Comparison of ENCODE assay signal across 8 cellular contexts in genomic region chr3:194070220-194070633, GRCh38.
A peak's percentile ranks its signal among the peaks of the same experiment; 100 is the strongest.
DNase-seq lines count a peak whose midpoint lies in the region; ATAC-seq and TF ChIP-seq lines count a peak whose summit lies in the region.

No MANE protein-coding gene starts in this region.

- H3K27me3 Mint-ChIP-seq in GM23338 (ENCODE audit: insufficient read depth, low read depth, poor library complexity), result peaks cover 25% of the 10 kb centered on the region
- peaks cover 6 to 32% of the 10 kb centered on the region in 2 donors for H3K27me3 Mint-ChIP-seq in T-cell

- TF ChIP-seq CTCF in GM23338 (conservative IDR thresholded peaks at IDR 0.05; ENCODE audit: low read depth in 2 of 2), result no peak
- no peak for TF ChIP-seq CTCF in foreskin fibroblast (IDR thresholded peaks at IDR 0.05; ENCODE audit: low read depth, low read length)

- H3K79me2 ChIP-seq in GM23338 (replicated peaks; ENCODE audit: insufficient read depth), result no peaks in the 10 kb centered on the region

- POLR2A ChIA-PET in T-cell (lab: Charles Lee), result interaction anchor here in 1 of 2 donors (0.5 kb wide), 1 partner anchor 11 kb away, joined by 3 read pairs; no protein-coding TSS in a partner anchor

- peaks cover 16% of the 10 kb centered on the region; the same call in 1 of the 3 replicates for H3K36me3 Mint-ChIP-seq in GM23338 (ENCODE audit: low read depth)
- H3K36me3 Mint-ChIP-seq in T-cell, result no peaks in the 10 kb centered on the region

- H3K27ac Mint-ChIP-seq in GM23338, result no peak overlapping the region
- H3K27ac Mint-ChIP-seq in T-cell, result no peak overlapping the region

- H3K9ac ChIP-seq in skeletal muscle satellite cell (ENCODE audit: low read depth, low read length), result peak overlapping the region; percentile 81

- H3K4me1 ChIP-seq in GM23338 (ENCODE audit: insufficient read depth), result no peaks in the 10 kb centered on the region; the same call in 1 of the 2 replicates
- peaks cover 16% of the 10 kb centered on the region for H3K4me1 ChIP-seq in skeletal muscle satellite cell (ENCODE audit: control insufficient read depth, insufficient read depth, low read length)

- H3K4me3 ChIP-seq in GM23338, result peak overlapping the region; percentile 57
- H3K4me3 ChIP-seq in foreskin fibroblast (ENCODE audit: low read depth in 1 of 2, low read length in 2 of 2), result peak overlapping the region; percentile 37 to 40
- peak overlapping the region; percentile 74 for H3K4me3 ChIP-seq in skeletal muscle satellite cell (ENCODE audit: low read length)

- H3K9me2 ChIP-seq in GM23338 (ENCODE audit: insufficient read depth), result peaks cover 4% of the 10 kb centered on the region; the same call in 1 of the 2 replicates

- H3K4me1 Mint-ChIP-seq in GM23338 (peaks cover 8% of the 10 kb centered on the region), T-cell (peaks cover 4 to 16% (median 10%) of the 10 kb centered on the region in 3 donors)

- H3K9me3 ChIP-seq in skeletal muscle satellite cell (replicated peaks; ENCODE audit: low read length), result no peaks in the 10 kb centered on the region

- 0 out of 2 replicates have a peak, but pooled peaks cover 5% of the 10 kb centered on the region for H3K36me3 ChIP-seq in GM23338 (ENCODE audit: insufficient read depth)
- H3K36me3 ChIP-seq in skeletal muscle satellite cell (ENCODE audit: insufficient read depth, low read length), result no peaks in the 10 kb centered on the region

- CTCF ChIA-PET in T-cell (lab: Charles Lee), result no interaction called here

- H3K4me3 Mint-ChIP-seq in GM23338 (peak overlapping the region; percentile 66), T-cell (peak overlapping the region; percentile 68 to 76 (median 74))

- H4K20me1 ChIP-seq in GM23338 (replicated peaks; ENCODE audit: insufficient read depth), result no peaks in the 10 kb centered on the region

- H3K9me3 Mint-ChIP-seq in GM23338, result peaks cover 24% of the 10 kb centered on the region
- H3K9me3 Mint-ChIP-seq in T-cell, result peaks cover 0 to 8% (median 0%) of the 10 kb centered on the region in 3 donors

- no peak for ATAC-seq in GM23338
- ATAC-seq in T-cell (replicated peaks in 1 of 4), result no peak
- no peak for ATAC-seq in GM19351 (IDR thresholded peaks at IDR 0.05; ENCODE audit: unreplicated experiment)

- no peak overlapping the region for H3K27ac ChIP-seq in GM23338 (ENCODE audit: low read depth)

- 0 out of 2 replicates have a peak, but pooled peaks cover 7% of the 10 kb centered on the region for H3F3A ChIP-seq in GM23338 (replicated peaks; ENCODE audit: low read depth)

- H3K27me3 ChIP-seq in GM23338 (ENCODE audit: insufficient read depth) (peaks cover 43% of the 10 kb centered on the region), skeletal muscle satellite cell (ENCODE audit: control insufficient read depth, insufficient read depth, low read length) (peaks cover 10% of the 10 kb centered on the region)

- DNase-seq in GM23338 (ENCODE audit: low spot score), result peak; percentile 53
- DNase-seq in T-cell, result no peak
- no peak for DNase-seq in foreskin fibroblast
- no peak for DNase-seq in DMS 273 (lab: John Stamatoyannopoulos, UW; ENCODE audit: unreplicated experiment)
- no peak for DNase-seq in NCI-H1436 (lab: John Stamatoyannopoulos, UW)
- DNase-seq in NCI-H774 (lab: John Stamatoyannopoulos, UW), result no peak

- H3K4me2 ChIP-seq in GM23338, result peak overlapping the region; percentile 85
- peak overlapping the region; percentile 96 for H3K4me2 ChIP-seq in skeletal muscle satellite cell (ENCODE audit: low read length)

- peak overlapping the region; percentile 93 for H2AFZ ChIP-seq in GM23338

TF ChIP-seq in GM23338, 12 proteins besides CTCF, POLR2A, EP300 and RAD21 (continues in another document):
- TF ChIP-seq REST (IDR thresholded peaks at IDR 0.05; ENCODE audit: unreplicated experiment) (no peak), STAT1 (IDR thresholded peaks at IDR 0.05; ENCODE audit: unreplicated experiment) (no peak), JUNB (IDR thresholded peaks at IDR 0.05; ENCODE audit: unreplicated experiment) (no peak), ZNF114 (CRISPR knock-in tag; IDR thresholded peaks at IDR 0.05) (no peak), POLR2AphosphoS5 (IDR thresholded peaks at IDR 0.05; ENCODE audit: low read depth) (no peak), ZNF331 (CRISPR knock-in tag; IDR thresholded peaks at IDR 0.05; ENCODE audit: low read depth) (no peak), ETS1 (IDR thresholded peaks at IDR 0.05) (no peak)
